Comparison of ENCODE assay signal across 1 cellular context in genomic region chr4:94334519-94334918, GRCh38.
TF ChIP-seq lines count a peak whose summit lies in the region.

No MANE protein-coding gene starts in this region.

TF ChIP-seq in K562, 482 proteins besides CTCF, POLR2A, EP300 and RAD21:
- TF ChIP-seq SRSF9 (IDR thresholded peaks at IDR 0.05; ENCODE audit: borderline replicate concordance, low read depth, low read length) (no peak), MIER1 (IDR thresholded peaks at IDR 0.05; ENCODE audit: low read depth) (no peak), PATZ1 (CRISPR knock-in tag; IDR thresholded peaks at IDR 0.05; ENCODE audit: borderline replicate concordance) (no peak), PYGO2 (tag; IDR thresholded peaks at IDR 0.05) (no peak), ZNF561 (CRISPR knock-in tag; conservative IDR thresholded peaks at IDR 0.05) (no peak), LCOR (CRISPR knock-in tag; IDR thresholded peaks at IDR 0.05) (no peak)
- TF ChIP-seq, protein P1, sequence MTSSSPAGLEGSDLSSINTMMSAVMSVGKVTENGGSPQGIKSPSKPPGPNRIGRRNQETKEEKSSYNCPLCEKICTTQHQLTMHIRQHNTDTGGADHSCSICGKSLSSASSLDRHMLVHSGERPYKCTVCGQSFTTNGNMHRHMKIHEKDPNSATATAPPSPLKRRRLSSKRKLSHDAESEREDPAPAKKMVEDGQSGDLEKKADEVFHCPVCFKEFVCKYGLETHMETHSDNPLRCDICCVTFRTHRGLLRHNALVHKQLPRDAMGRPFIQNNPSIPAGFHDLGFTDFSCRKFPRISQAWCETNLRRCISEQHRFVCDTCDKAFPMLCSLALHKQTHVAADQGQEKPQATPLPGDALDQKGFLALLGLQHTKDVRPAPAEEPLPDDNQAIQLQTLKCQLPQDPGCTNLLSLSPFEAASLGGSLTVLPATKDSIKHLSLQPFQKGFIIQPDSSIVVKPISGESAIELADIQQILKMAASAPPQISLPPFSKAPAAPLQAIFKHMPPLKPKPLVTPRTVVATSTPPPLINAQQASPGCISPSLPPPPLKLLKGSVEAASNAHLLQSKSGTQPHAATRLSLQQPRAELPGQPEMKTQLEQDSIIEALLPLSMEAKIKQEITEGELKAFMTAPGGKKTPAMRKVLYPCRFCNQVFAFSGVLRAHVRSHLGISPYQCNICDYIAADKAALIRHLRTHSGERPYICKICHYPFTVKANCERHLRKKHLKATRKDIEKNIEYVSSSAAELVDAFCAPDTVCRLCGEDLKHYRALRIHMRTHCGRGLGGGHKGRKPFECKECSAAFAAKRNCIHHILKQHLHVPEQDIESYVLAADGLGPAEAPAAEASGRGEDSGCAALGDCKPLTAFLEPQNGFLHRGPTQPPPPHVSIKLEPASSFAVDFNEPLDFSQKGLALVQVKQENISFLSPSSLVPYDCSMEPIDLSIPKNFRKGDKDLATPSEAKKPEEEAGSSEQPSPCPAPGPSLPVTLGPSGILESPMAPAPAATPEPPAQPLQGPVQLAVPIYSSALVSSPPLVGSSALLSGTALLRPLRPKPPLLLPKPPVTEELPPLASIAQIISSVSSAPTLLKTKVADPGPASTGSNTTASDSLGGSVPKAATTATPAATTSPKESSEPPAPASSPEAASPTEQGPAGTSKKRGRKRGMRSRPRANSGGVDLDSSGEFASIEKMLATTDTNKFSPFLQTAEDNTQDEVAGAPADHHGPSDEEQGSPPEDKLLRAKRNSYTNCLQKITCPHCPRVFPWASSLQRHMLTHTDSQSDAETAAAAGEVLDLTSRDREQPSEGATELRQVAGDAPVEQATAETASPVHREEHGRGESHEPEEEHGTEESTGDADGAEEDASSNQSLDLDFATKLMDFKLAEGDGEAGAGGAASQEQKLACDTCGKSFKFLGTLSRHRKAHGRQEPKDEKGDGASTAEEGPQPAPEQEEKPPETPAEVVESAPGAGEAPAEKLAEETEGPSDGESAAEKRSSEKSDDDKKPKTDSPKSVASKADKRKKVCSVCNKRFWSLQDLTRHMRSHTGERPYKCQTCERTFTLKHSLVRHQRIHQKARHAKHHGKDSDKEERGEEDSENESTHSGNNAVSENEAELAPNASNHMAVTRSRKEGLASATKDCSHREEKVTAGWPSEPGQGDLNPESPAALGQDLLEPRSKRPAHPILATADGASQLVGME (CRISPR knock-in tag; IDR thresholded peaks at IDR 0.05) = no peak
